ENCODE assay signal across 24 cellular contexts in the genomic region with DNA sequence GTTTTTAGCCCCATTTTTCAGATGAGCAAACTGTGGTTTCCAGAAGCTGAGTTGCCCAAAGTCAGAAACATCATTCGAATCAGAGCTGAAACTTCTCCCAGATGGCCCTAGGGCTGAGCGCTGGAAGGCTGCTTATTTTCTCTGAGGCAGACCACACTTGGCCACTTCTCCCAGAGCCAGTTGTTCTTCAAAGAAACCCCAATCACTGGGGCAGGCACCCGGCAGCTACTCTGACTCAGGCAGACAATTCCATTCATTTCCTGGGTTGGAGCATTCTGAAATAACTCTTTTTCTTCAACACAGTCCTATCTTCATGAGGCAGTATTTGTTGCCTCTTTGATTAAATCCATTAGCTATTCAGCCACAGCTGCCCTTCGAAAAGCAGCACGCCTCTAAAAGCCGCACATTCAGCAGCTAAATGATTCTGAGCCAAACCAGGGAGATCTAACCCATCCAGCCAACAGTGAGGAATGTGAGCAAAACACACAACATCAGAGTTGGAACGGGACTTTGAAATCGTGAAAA. TPM values are rescaled to one million over a fixed set of nuclear protein-coding genes. Genes with fewer than 3 reads are reported as not detected.
A peak's percentile ranks its signal among the peaks of the same experiment; 100 is the strongest.
DNase-seq lines count a peak whose midpoint lies in the region; ATAC-seq lines count a peak whose summit lies in the region.
"Had no signal": no experiment of that assay in that cellular context is flagged by ENCODE, and none has a peak within 500 bp of the region (broad histone marks: within the 10 kb centered on the region; RNA-seq: fewer than 3 reads in every experiment).

No MANE protein-coding gene starts in this region.

- no peaks in the 10 kb centered on the region for H3K4me1 Mint-ChIP-seq in activated CD4-positive, alpha-beta T cell treated with anti-CD3 and anti-CD28 coated beads, Interleukin-2, amount 10 ng/mL, durations not matched to agents 24 days and 14 days
- H3K4me1 Mint-ChIP-seq in effector memory CD8-positive, alpha-beta T cell (ENCODE audit: low read depth in 2 of 2): no peaks in the 10 kb centered on the region
- H3K4me1 Mint-ChIP-seq: activated CD4-positive, alpha-beta T cell treated with anti-CD3 and anti-CD28 coated beads, Interleukin-2, amount 10 ng/mL, durations not matched to agents 7 days and 5 days had no signal

- no peak overlapping the region for H3K4me3 Mint-ChIP-seq in activated CD4-positive, alpha-beta T cell treated with anti-CD3 and anti-CD28 coated beads, Interleukin-2, amount 10 ng/mL, durations not matched to agents 24 days and 14 days
- no peak overlapping the region for H3K4me3 Mint-ChIP-seq in effector memory CD8-positive, alpha-beta T cell
- H3K4me3 Mint-ChIP-seq: activated CD4-positive, alpha-beta T cell treated with anti-CD3 and anti-CD28 coated beads, Interleukin-2, amount 10 ng/mL, durations not matched to agents 7 days and 5 days; activated T-helper 1 cell treated with anti-CD3 and anti-CD28 coated beads, Interleukin-12 subunit alpha, Interleukin-12 subunit beta, Interleukin-2, Interleukin-4 antibody, amounts not matched to agents 30 ng/mL and 10 ng/mL and 1 ng/mL, durations not matched to agents 14 hours and 24 hours and 36 hours; type B pancreatic cell had no signal

- DNase-seq in activated CD4-positive, alpha-beta T cell treated with anti-CD3 and anti-CD28 coated beads, Interleukin-2, amount 10 ng/mL, durations not matched to agents 24 days and 14 days: peak; percentile 29
- no peak for DNase-seq in activated CD4-positive, alpha-beta T cell treated with anti-CD3 and anti-CD28 coated beads, Interleukin-2, amount 50 U/mL, for 4 hours
- DNase-seq in cerebellar cortex (ENCODE audit: low spot score) (peak; percentile 1), myocyte (ENCODE audit: low read depth) (peak; percentile 45), COLO829 (ENCODE audit: low spot score) (no peak)
- DNase-seq in effector memory CD8-positive, alpha-beta T cell: no peak
- DNase-seq in stimulated activated CD4-positive, alpha-beta T cell treated with anti-CD3 and anti-CD28 coated beads, Interleukin-4, amount 100 ng/mL, for 24 hours: no peak
- DNase-seq: 8988T; activated CD4-positive, alpha-beta T cell treated with anti-CD3 and anti-CD28 coated beads, Interleukin-2, amount 10 ng/mL, durations not matched to agents 7 days and 5 days; activated naive CD4-positive, alpha-beta T cell treated with anti-CD3 and anti-CD28 coated beads, Interleukin-2, amount 50 U/mL, for 16 hours; cerebellar nuclear complex; DMS53; effector CD4-positive, alpha-beta T cell; erythroblast; GDM1; kidney; NCI-H1092; NCI-H187 treated with DMSO at 0.1 percent for 48 hours; NCI-H524 treated with DMSO at 0.1 percent for 48 hours had no signal

- intact Hi-C loops in activated CD4-positive, alpha-beta T cell treated with anti-CD3 and anti-CD28 coated beads, Interleukin-2, amount 10 ng/mL, durations not matched to agents 24 days and 14 days (cut with micrococcal nuclease): no loop called here

- no peaks in the 10 kb centered on the region for H3K9me3 Mint-ChIP-seq in activated CD4-positive, alpha-beta T cell treated with anti-CD3 and anti-CD28 coated beads, Interleukin-2, amount 10 ng/mL, durations not matched to agents 24 days and 14 days
- H3K9me3 Mint-ChIP-seq in effector memory CD8-positive, alpha-beta T cell: peaks cover 8 to 12% of the 10 kb centered on the region in 2 donors
- H3K9me3 Mint-ChIP-seq: activated CD4-positive, alpha-beta T cell treated with anti-CD3 and anti-CD28 coated beads, Interleukin-2, amount 10 ng/mL, durations not matched to agents 7 days and 5 days; activated T-helper 1 cell treated with anti-CD3 and anti-CD28 coated beads, Interleukin-12 subunit alpha, Interleukin-12 subunit beta, Interleukin-2, Interleukin-4 antibody, amounts not matched to agents 30 ng/mL and 10 ng/mL and 1 ng/mL, durations not matched to agents 14 hours and 24 hours and 36 hours; type B pancreatic cell had no signal

- ATAC-seq in effector memory CD8-positive, alpha-beta T cell (replicated peaks): no peak
- no peak for ATAC-seq in GM21381 (IDR thresholded peaks at IDR 0.05; ENCODE audit: unreplicated experiment)
- ATAC-seq: SK-N-SH treated with all-trans-retinoic acid at 6 μM for 48 hours had no signal

- H3K27ac Mint-ChIP-seq in activated CD4-positive, alpha-beta T cell treated with anti-CD3 and anti-CD28 coated beads, Interleukin-2, amount 10 ng/mL, durations not matched to agents 24 days and 14 days: no peak overlapping the region
- no peak overlapping the region for H3K27ac Mint-ChIP-seq in effector memory CD8-positive, alpha-beta T cell
- H3K27ac Mint-ChIP-seq: activated CD4-positive, alpha-beta T cell treated with anti-CD3 and anti-CD28 coated beads, Interleukin-2, amount 10 ng/mL, durations not matched to agents 7 days and 5 days; activated T-helper 1 cell treated with anti-CD3 and anti-CD28 coated beads, Interleukin-12 subunit alpha, Interleukin-12 subunit beta, Interleukin-2, Interleukin-4 antibody, amounts not matched to agents 30 ng/mL and 10 ng/mL and 1 ng/mL, durations not matched to agents 14 hours and 24 hours and 36 hours; type B pancreatic cell had no signal

- H3K36me3 Mint-ChIP-seq in activated CD4-positive, alpha-beta T cell treated with anti-CD3 and anti-CD28 coated beads, Interleukin-2, amount 10 ng/mL, durations not matched to agents 24 days and 14 days (ENCODE audit: low read depth): no peaks in the 10 kb centered on the region
- H3K36me3 Mint-ChIP-seq in effector memory CD8-positive, alpha-beta T cell (ENCODE audit: insufficient read depth): no peaks in the 10 kb centered on the region
- H3K36me3 Mint-ChIP-seq: type B pancreatic cell had no signal

- no peaks in the 10 kb centered on the region for H3K27me3 Mint-ChIP-seq in activated CD4-positive, alpha-beta T cell treated with anti-CD3 and anti-CD28 coated beads, Interleukin-2, amount 10 ng/mL, durations not matched to agents 24 days and 14 days
- H3K27me3 Mint-ChIP-seq in effector memory CD8-positive, alpha-beta T cell: no peaks in the 10 kb centered on the region
- H3K27me3 Mint-ChIP-seq: activated CD4-positive, alpha-beta T cell treated with anti-CD3 and anti-CD28 coated beads, Interleukin-2, amount 10 ng/mL, durations not matched to agents 7 days and 5 days; type B pancreatic cell had no signal

RNA-seq across cellular contexts. Expression of a gene that starts 40.9 kb away (rescaled TPM):
- total RNA-seq in activated CD4-positive, alpha-beta T cell treated with anti-CD3 and anti-CD28 coated beads, Interleukin-2, amount 10 ng/mL, durations not matched to agents 24 days and 14 days: not detected in 2 replicates
- total RNA-seq in myocyte: 1.7 and 3.0 TPM in 2 replicates
- polyA plus RNA-seq in myocyte (2012): 2.0 TPM
- total RNA-seq: activated CD4-positive, alpha-beta T cell treated with anti-CD3 and anti-CD28 coated beads, Interleukin-2, amount 10 ng/mL, durations not matched to agents 7 days and 5 days; activated T-helper 1 cell treated with anti-CD3 and anti-CD28 coated beads, Interleukin-12 subunit alpha, Interleukin-12 subunit beta, Interleukin-2, Interleukin-4 antibody, amounts not matched to agents 30 ng/mL and 10 ng/mL and 1 ng/mL, durations not matched to agents 14 hours and 24 hours and 36 hours; T-helper 2 cell treated with Interferon-gamma antibody and Interleukin-4, amounts not matched to agents 100 ng/mL and 5 ng/mL, for 36 hours had no signal

Comparison
In these comparisons a context has a peak if more than half of its experiments do, and no peak if none do; other contexts are left out.
1. DNase-seq: peak in activated CD4-positive, alpha-beta T cell treated with anti-CD3 and anti-CD28 coated beads, Interleukin-2, amount 10 ng/mL, durations not matched to agents 24 days and 14 days (single experiment), cerebellar cortex (single experiment) and myocyte (single experiment); none in activated CD4-positive, alpha-beta T cell treated with anti-CD3 and anti-CD28 coated beads, Interleukin-2, amount 50 U/mL, for 4 hours (0 of 2), effector memory CD8-positive, alpha-beta T cell (0 of 3), COLO829 (single experiment) and stimulated activated CD4-positive, alpha-beta T cell treated with anti-CD3 and anti-CD28 coated beads, Interleukin-4, amount 100 ng/mL, for 24 hours (single experiment).